In the genomic region with DNA sequence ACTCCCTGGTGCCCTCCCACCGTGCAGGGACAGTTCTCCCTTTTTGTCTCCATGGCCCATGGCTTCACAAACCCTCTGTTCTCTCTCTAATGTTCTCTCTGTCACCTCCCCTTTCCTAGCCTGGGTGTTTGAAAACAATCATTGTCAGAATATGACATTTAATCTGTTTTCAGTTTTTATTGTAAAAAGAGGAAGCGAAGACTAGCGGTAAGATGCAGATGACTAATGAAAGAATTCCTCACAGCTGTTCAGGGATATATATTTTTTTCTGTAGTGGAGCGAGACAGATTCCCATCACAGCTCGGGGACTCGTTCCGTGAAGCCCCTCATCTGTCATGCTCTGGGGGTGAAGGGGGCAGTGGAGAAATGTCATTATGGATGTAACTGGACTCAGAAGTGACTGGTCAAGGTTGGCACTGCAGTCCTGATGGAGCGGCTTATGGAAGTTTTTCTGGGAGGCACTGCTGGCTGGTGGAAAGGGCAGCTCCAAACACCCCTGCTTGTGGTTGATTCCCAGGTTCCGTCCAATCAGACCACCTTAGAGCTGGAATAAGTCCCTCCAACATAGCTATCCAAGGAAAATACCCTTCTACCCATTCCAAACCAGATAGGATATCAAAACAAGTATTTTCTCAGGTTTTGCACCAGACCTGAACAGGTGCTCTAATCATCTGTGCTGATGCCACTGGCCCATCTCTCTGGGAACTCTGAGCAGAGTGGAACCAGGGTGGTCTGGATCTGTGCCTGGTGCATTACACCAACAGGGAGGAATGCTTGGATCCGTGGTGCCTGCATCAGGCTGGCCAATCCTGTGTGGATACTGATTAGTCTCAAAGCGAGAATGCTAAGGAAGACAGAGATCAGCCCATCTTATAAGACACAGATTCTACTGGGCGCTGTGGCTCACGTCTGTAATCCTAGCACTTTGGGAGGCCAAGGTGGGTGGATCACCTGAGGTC, we compare ENCODE assay signal across 16 cellular contexts.
DNase-seq lines count a peak whose midpoint lies in the region; ATAC-seq and TF ChIP-seq lines count a peak whose summit lies in the region.
"Had no signal": no experiment of that assay in that cellular context is flagged by ENCODE, and none has a peak within 500 bp of the region (broad histone marks: within the 10 kb centered on the region; RNA-seq: fewer than 3 reads in every experiment).

No MANE protein-coding gene starts in this region.

- no peaks in the 10 kb centered on the region for H3K27me3 ChIP-seq in CD4-positive, alpha-beta memory T cell (ENCODE audit: insufficient read depth, low read length)
- no peaks in the 10 kb centered on the region for H3K27me3 ChIP-seq in left ventricle myocardium inferior (ENCODE audit: low read depth)
- H3K27me3 ChIP-seq: dorsolateral prefrontal cortex, heart left ventricle, right lobe of liver had no signal

- peak; percentile 16 for DNase-seq in foreskin melanocyte
- no peak for DNase-seq in mesenteric fat pad (ENCODE audit: low spot score)
- DNase-seq in CD4-positive, alpha-beta memory T cell, result no peak
- no peak for DNase-seq in left ventricle myocardium inferior
- DNase-seq in NCI-H1105 treated with DMSO at 0.1 percent for 48 hours (lab: John Stamatoyannopoulos, UW), result no peak
- DNase-seq: activated CD4-positive, alpha-beta T cell treated with anti-CD3 and anti-CD28 coated beads for 4 hours; activated naive CD4-positive, alpha-beta T cell treated with anti-CD3 and anti-CD28 coated beads, Interleukin-2, amount 50 U/mL, for 16 hours; dorsolateral prefrontal cortex; heart left ventricle; NCI-H345; right lobe of liver; SIG-M5 had no signal

- H3K27ac Mint-ChIP-seq in CD4-positive, alpha-beta memory T cell, result peak overlapping the region in 1 of 7 donors; percentile 26
- H3K27ac Mint-ChIP-seq: mesothelial cell of epicardium had no signal

- POLR2A ChIA-PET in CD4-positive, alpha-beta memory T cell (lab: Charles Lee; ENCODE audit: partially characterized antibody), result no interaction called here

- H3K9me3 Mint-ChIP-seq in CD4-positive, alpha-beta memory T cell, result peaks cover 0 to 25% (median 13%) of the 10 kb centered on the region in 8 donors

- H3K36me3 ChIP-seq in CD4-positive, alpha-beta memory T cell (ENCODE audit: insufficient read depth, low read length), result no peaks in the 10 kb centered on the region
- H3K36me3 ChIP-seq in left ventricle myocardium inferior, result peaks cover 33% of the 10 kb centered on the region
- H3K36me3 ChIP-seq: heart left ventricle, right lobe of liver had no signal

- no peak overlapping the region for H3K4me3 Mint-ChIP-seq in CD4-positive, alpha-beta memory T cell
- H3K4me3 Mint-ChIP-seq: mesothelial cell of epicardium had no signal

- intact Hi-C loops in CD4-positive, alpha-beta memory T cell (cut with micrococcal nuclease), result no loop called here
- intact Hi-C loops in left ventricle myocardium inferior (cut with micrococcal nuclease), result no loop called here

- no peaks in the 10 kb centered on the region for H3K4me1 ChIP-seq in CD4-positive, alpha-beta memory T cell (ENCODE audit: insufficient read depth, low read length)
- no peaks in the 10 kb centered on the region for H3K4me1 ChIP-seq in left ventricle myocardium inferior
- H3K4me1 ChIP-seq: heart left ventricle, right lobe of liver had no signal

- H3K27me3 Mint-ChIP-seq in CD4-positive, alpha-beta memory T cell, result peaks cover 0 to 5% of the 10 kb centered on the region in 2 donors

- CTCF ChIA-PET in CD4-positive, alpha-beta memory T cell (lab: Charles Lee; ENCODE audit: partially characterized antibody), result no interaction called here

- no peak for TF ChIP-seq POLR2A in GM18505 (IDR thresholded peaks at IDR 0.05; ENCODE audit: borderline replicate concordance, extremely low read depth, insufficient read depth, insufficient read length)

- no peak overlapping the region for H3K27ac ChIP-seq in CD4-positive, alpha-beta memory T cell (ENCODE audit: low read depth, low read length)
- no peak overlapping the region for H3K27ac ChIP-seq in left ventricle myocardium inferior (replicated peaks)
- H3K27ac ChIP-seq: dorsolateral prefrontal cortex, heart left ventricle, right lobe of liver had no signal

- peaks cover 4 to 50% of the 10 kb centered on the region in 2 donors for H3K36me3 Mint-ChIP-seq in CD4-positive, alpha-beta memory T cell
- H3K36me3 Mint-ChIP-seq: mesothelial cell of epicardium had no signal

- no peaks in the 10 kb centered on the region for H3K4me1 Mint-ChIP-seq in CD4-positive, alpha-beta memory T cell
- H3K4me1 Mint-ChIP-seq: mesothelial cell of epicardium had no signal

- H3K9me3 ChIP-seq in CD4-positive, alpha-beta memory T cell (ENCODE audit: control insufficient read depth in 1 of 2, low read length in 2 of 2), result peaks cover 0 to 3% of the 10 kb centered on the region in 2 donors
- H3K9me3 ChIP-seq in left ventricle myocardium inferior (replicated peaks), result peaks cover 6% of the 10 kb centered on the region
- H3K9me3 ChIP-seq: right lobe of liver had no signal

- no peak overlapping the region for H3K4me3 ChIP-seq in CD4-positive, alpha-beta memory T cell (ENCODE audit: low read length in 2 of 2)
- H3K4me3 ChIP-seq in left ventricle myocardium inferior, result no peak overlapping the region
- H3K4me3 ChIP-seq: dorsolateral prefrontal cortex, heart left ventricle, right lobe of liver had no signal

- ATAC-seq in GM18505 (IDR thresholded peaks at IDR 0.05; ENCODE audit: unreplicated experiment), result peak; percentile 74
- peak; percentile 89 for ATAC-seq in GM21529 (IDR thresholded peaks at IDR 0.05; ENCODE audit: unreplicated experiment)
- ATAC-seq in HG03342 (IDR thresholded peaks at IDR 0.05; ENCODE audit: unreplicated experiment), result peak; percentile 80
- ATAC-seq: heart left ventricle had no signal

- no peak for TF ChIP-seq CTCF in left ventricle myocardium inferior (IDR thresholded peaks at IDR 0.05; ENCODE audit: borderline replicate concordance)
